Comparison of ENCODE assay signal across 33 cellular contexts in genomic region chr12:65465766-65466547, GRCh38.
"Had no signal": no experiment of that assay in that cellular context is flagged by ENCODE, and none has a peak within 500 bp of the region (broad histone marks: within the 10 kb centered on the region; RNA-seq: fewer than 3 reads in every experiment).

No MANE protein-coding gene starts in this region.

- H3K27ac ChIP-seq: ascending aorta, cardiac muscle cell, colonic mucosa, gastrocnemius medialis, neutrophil, prostate gland, skin epidermis, thoracic aorta, upper lobe of left lung, vagina, VCaP had no signal

- H3K36me3 ChIP-seq: colonic mucosa, prostate gland, vagina had no signal

- DNase-seq: activated CD4-positive, alpha-beta memory T cell treated with anti-CD3 and anti-CD28 coated beads for 36 hours; activated CD4-positive, alpha-beta T cell treated with anti-CD3 and anti-CD28 coated beads, Interleukin-2, amount 10 ng/mL, durations not matched to agents 24 days and 14 days; activated CD8-positive, alpha-beta memory T cell treated with anti-CD3 and anti-CD28 coated beads, Interleukin-2, amount 50 U/mL, for 4 hours; activated effector memory CD4-positive, alpha-beta T cell treated with anti-CD3 and anti-CD28 coated beads, Interleukin-2, amount 50 U/mL, for 16 hours; activated naive CD4-positive, alpha-beta T cell treated with anti-CD3 and anti-CD28 coated beads for 36 hours; activated naive CD8-positive, alpha-beta T cell treated with anti-CD3 and anti-CD28 coated beads, Interleukin-2, amount 10 ng/mL, durations not matched to agents 7 days and 5 days; activated T-cell treated with anti-CD3 and anti-CD28 coated beads, Interleukin-2, amount 50 U/mL, for 1 hour; cerebellar nuclear complex; colonic mucosa; effector memory CD4-positive, alpha-beta T cell; gastrocnemius medialis; glutamatergic neuron; left cardiac atrium; left ventricle myocardium superior; midbrain; naive thymus-derived CD4-positive, alpha-beta T cell; retina; stimulated activated CD4-positive, alpha-beta T cell treated with anti-CD3 and anti-CD28 coated beads, Interleukin-12 subunit alpha, Interleukin-12 subunit beta, amount 100 ng/mL, for 4 hours; stimulated activated CD4-positive, alpha-beta T cell treated with anti-CD3 and anti-CD28 coated beads, Interleukin-4, amount 100 ng/mL, for 1 hour; stimulated activated naive CD8-positive, alpha-beta T cell treated with anti-CD3 and anti-CD28 coated beads, Interleukin-15, Interleukin-2, amounts not matched to agents 100 U/mL and 50 U/mL, for 24 hours had no signal

- H3K9me3 ChIP-seq: ascending aorta, colonic mucosa, gastrocnemius medialis, neutrophil, prostate gland, thoracic aorta, upper lobe of left lung, vagina had no signal

- H3K4me3 ChIP-seq: ascending aorta, cardiac muscle cell, colonic mucosa, gastrocnemius medialis, prostate gland, skin epidermis, thoracic aorta, upper lobe of left lung, vagina had no signal

- H3K27me3 ChIP-seq: ascending aorta, cardiac muscle cell, colonic mucosa, gastrocnemius medialis, neutrophil, upper lobe of left lung, vagina had no signal

- H3K9me3 Mint-ChIP-seq: activated CD4-positive, alpha-beta memory T cell treated with anti-CD3 and anti-CD28 coated beads for 36 hours; activated CD4-positive, alpha-beta T cell treated with anti-CD3 and anti-CD28 coated beads, Interleukin-2, amount 10 ng/mL, durations not matched to agents 24 days and 14 days; activated naive CD4-positive, alpha-beta T cell treated with anti-CD3 and anti-CD28 coated beads for 36 hours; activated naive CD8-positive, alpha-beta T cell treated with anti-CD3 and anti-CD28 coated beads, Interleukin-2, amount 10 ng/mL, durations not matched to agents 7 days and 5 days; activated T-helper 1 cell treated with anti-CD3 and anti-CD28 coated beads, Interleukin-12 subunit alpha, Interleukin-12 subunit beta, Interleukin-2, Interleukin-4 antibody, amounts not matched to agents 30 ng/mL and 10 ng/mL and 1 ng/mL, durations not matched to agents 14 hours and 24 hours and 36 hours had no signal

- ATAC-seq: activated CD4-positive, CD25-positive, alpha-beta regulatory T cell treated with anti-CD3 and anti-CD28 coated beads, Interleukin-2, amount 50 U/mL, for 24 hours; gastrocnemius medialis; left cardiac atrium; left ventricle myocardium superior; naive thymus-derived CD4-positive, alpha-beta T cell; sciatic nerve; stimulated activated naive CD8-positive, alpha-beta T cell treated with anti-CD3 and anti-CD28 coated beads, Interleukin-15, Interleukin-2, amounts not matched to agents 100 U/mL and 50 U/mL, for 24 hours had no signal

- H3K4me1 ChIP-seq: ascending aorta, colonic mucosa, gastrocnemius medialis, prostate gland, upper lobe of left lung, vagina had no signal

- H3K27me3 Mint-ChIP-seq: activated CD4-positive, alpha-beta T cell treated with anti-CD3 and anti-CD28 coated beads, Interleukin-2, amount 10 ng/mL, durations not matched to agents 24 days and 14 days; activated naive CD8-positive, alpha-beta T cell treated with anti-CD3 and anti-CD28 coated beads, Interleukin-2, amount 10 ng/mL, durations not matched to agents 7 days and 5 days; brain had no signal

- H3K27ac Mint-ChIP-seq: activated CD4-positive, alpha-beta memory T cell treated with anti-CD3 and anti-CD28 coated beads for 36 hours; activated CD4-positive, alpha-beta T cell treated with anti-CD3 and anti-CD28 coated beads, Interleukin-2, amount 10 ng/mL, durations not matched to agents 24 days and 14 days; activated naive CD4-positive, alpha-beta T cell treated with anti-CD3 and anti-CD28 coated beads for 36 hours; activated naive CD8-positive, alpha-beta T cell treated with anti-CD3 and anti-CD28 coated beads, Interleukin-2, amount 10 ng/mL, durations not matched to agents 7 days and 5 days; activated T-helper 1 cell treated with anti-CD3 and anti-CD28 coated beads, Interleukin-12 subunit alpha, Interleukin-12 subunit beta, Interleukin-2, Interleukin-4 antibody, amounts not matched to agents 30 ng/mL and 10 ng/mL and 1 ng/mL, durations not matched to agents 14 hours and 24 hours and 36 hours; naive thymus-derived CD4-positive, alpha-beta T cell had no signal

- H3K36me3 Mint-ChIP-seq: activated CD4-positive, alpha-beta memory T cell treated with anti-CD3 and anti-CD28 coated beads for 36 hours; activated naive CD8-positive, alpha-beta T cell treated with anti-CD3 and anti-CD28 coated beads, Interleukin-2, amount 10 ng/mL, durations not matched to agents 7 days and 5 days; brain; naive thymus-derived CD4-positive, alpha-beta T cell had no signal

- H3K4me3 Mint-ChIP-seq: activated CD4-positive, alpha-beta memory T cell treated with anti-CD3 and anti-CD28 coated beads for 36 hours; activated CD4-positive, alpha-beta T cell treated with anti-CD3 and anti-CD28 coated beads, Interleukin-2, amount 10 ng/mL, durations not matched to agents 24 days and 14 days; activated naive CD4-positive, alpha-beta T cell treated with anti-CD3 and anti-CD28 coated beads for 36 hours; activated naive CD8-positive, alpha-beta T cell treated with anti-CD3 and anti-CD28 coated beads, Interleukin-2, amount 10 ng/mL, durations not matched to agents 7 days and 5 days; activated T-helper 1 cell treated with anti-CD3 and anti-CD28 coated beads, Interleukin-12 subunit alpha, Interleukin-12 subunit beta, Interleukin-2, Interleukin-4 antibody, amounts not matched to agents 30 ng/mL and 10 ng/mL and 1 ng/mL, durations not matched to agents 14 hours and 24 hours and 36 hours; brain; naive thymus-derived CD4-positive, alpha-beta T cell had no signal

- H3K4me1 Mint-ChIP-seq: activated CD4-positive, alpha-beta T cell treated with anti-CD3 and anti-CD28 coated beads, Interleukin-2, amount 10 ng/mL, durations not matched to agents 24 days and 14 days; activated naive CD8-positive, alpha-beta T cell treated with anti-CD3 and anti-CD28 coated beads, Interleukin-2, amount 10 ng/mL, durations not matched to agents 7 days and 5 days; naive thymus-derived CD4-positive, alpha-beta T cell had no signal
